ENCODE assay signal across 16 cellular contexts in the genomic region with DNA sequence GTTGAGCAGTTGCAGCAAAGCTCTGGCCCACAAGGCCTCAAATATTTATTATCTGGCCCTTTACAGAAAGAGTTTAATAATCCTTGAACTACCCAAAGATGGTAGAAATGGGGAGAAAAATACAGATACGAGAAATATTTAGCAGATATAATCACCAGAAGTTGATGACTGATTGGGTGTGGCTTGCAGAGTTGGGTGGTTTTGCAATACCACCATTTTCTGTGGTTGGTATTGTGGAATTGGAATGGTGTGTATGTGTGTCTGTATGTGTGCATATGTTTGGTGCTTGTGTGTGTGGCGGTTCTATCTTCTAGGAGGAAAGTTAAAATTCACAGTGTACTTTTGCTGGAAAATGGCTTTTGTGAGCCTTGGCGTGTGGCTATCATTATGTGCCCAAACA.
A peak's percentile ranks its signal among the peaks of the same experiment; 100 is the strongest.
DNase-seq lines count a peak whose midpoint lies in the region; ATAC-seq and TF ChIP-seq lines count a peak whose summit lies in the region.
"Had no signal": no experiment of that assay in that cellular context is flagged by ENCODE, and none has a peak within 500 bp of the region (broad histone marks: within the 10 kb centered on the region; RNA-seq: fewer than 3 reads in every experiment).

No MANE protein-coding gene starts in this region.

- H3K27ac Mint-ChIP-seq in activated CD4-positive, alpha-beta T cell treated with anti-CD3 and anti-CD28 coated beads, Interleukin-2, amount 10 ng/mL, durations not matched to agents 7 days and 5 days: no peak overlapping the region
- H3K27ac Mint-ChIP-seq: CD14-positive monocyte had no signal

- H3K4me1 Mint-ChIP-seq in activated CD4-positive, alpha-beta T cell treated with anti-CD3 and anti-CD28 coated beads, Interleukin-2, amount 10 ng/mL, durations not matched to agents 7 days and 5 days: peaks cover 3% of the 10 kb centered on the region

- CTCF ChIA-PET in BJ (lab: Yijun Ruan, JAX): no interaction called here
- CTCF ChIA-PET in activated CD4-positive, alpha-beta T cell treated with anti-CD3 and anti-CD28 coated beads, Interleukin-2, amount 10 ng/mL, durations not matched to agents 7 days and 5 days (lab: Charles Lee): no interaction called here

- H3K4me3 ChIP-seq in BJ (ENCODE audit: low read depth, low read length) (no peak overlapping the region), astrocyte of the spinal cord (ENCODE audit: low read depth, low read length) (no peak overlapping the region)
- H3K4me3 ChIP-seq: psoas muscle had no signal

- POLR2A ChIA-PET in BJ (lab: Charles Lee): no interaction called here
- POLR2A ChIA-PET in activated CD4-positive, alpha-beta T cell treated with anti-CD3 and anti-CD28 coated beads, Interleukin-2, amount 10 ng/mL, durations not matched to agents 7 days and 5 days (lab: Charles Lee): no interaction called here

- in situ Hi-C loops in astrocyte of the spinal cord (cut with HindIII; ENCODE audit: low sequenced_read_pairs): no loop called here

- TF ChIP-seq CTCF in BJ (IDR thresholded peaks at IDR 0.05; ENCODE audit: insufficient read depth, low read depth, low read length) (no peak), astrocyte of the spinal cord (IDR thresholded peaks at IDR 0.05; ENCODE audit: low read depth, low read length) (no peak)

- no peaks in the 10 kb centered on the region for H3K27me3 ChIP-seq in BJ (ENCODE audit: control insufficient read depth, insufficient read depth, low read length)

- no peak for ATAC-seq in GM21717 (IDR thresholded peaks at IDR 0.05; ENCODE audit: unreplicated experiment)
- ATAC-seq: left ventricle myocardium superior; naive thymus-derived CD4-positive, alpha-beta T cell; psoas muscle had no signal

- no peaks in the 10 kb centered on the region for H3K36me3 ChIP-seq in BJ (ENCODE audit: control insufficient read depth, insufficient read depth, low read length)

- no peaks in the 10 kb centered on the region for H3K36me3 Mint-ChIP-seq in activated CD4-positive, alpha-beta T cell treated with anti-CD3 and anti-CD28 coated beads, Interleukin-2, amount 10 ng/mL, durations not matched to agents 7 days and 5 days (ENCODE audit: low read depth)
- H3K36me3 Mint-ChIP-seq: CD14-positive monocyte; naive thymus-derived CD4-positive, alpha-beta T cell had no signal

- peak; percentile 39 for DNase-seq in BJ (ENCODE audit: low read depth)
- DNase-seq in M059J (ENCODE audit: low read depth): peak; percentile 46
- peak; percentile 28 for DNase-seq in astrocyte of the spinal cord (ENCODE audit: low read depth, low spot score)
- DNase-seq in glomerular visceral epithelial cell (ENCODE audit: extremely low spot score): peak; percentile 25
- no peak for DNase-seq in activated CD4-positive, alpha-beta T cell treated with anti-CD3 and anti-CD28 coated beads, Interleukin-2, amount 10 ng/mL, durations not matched to agents 7 days and 5 days
- DNase-seq in stimulated activated CD4-positive, alpha-beta T cell treated with anti-CD3 and anti-CD28 coated beads, Interleukin-4, amount 100 ng/mL, for 1 hour: no peak
- DNase-seq in DMS153 (lab: John Stamatoyannopoulos, UW): no peak
- DNase-seq: activated CD4-positive, alpha-beta T cell treated with anti-CD3 and anti-CD28 coated beads for 1 hour; activated naive CD4-positive, alpha-beta T cell treated with anti-CD3 and anti-CD28 coated beads, Interleukin-2, amount 50 U/mL, for 16 hours; left ventricle myocardium superior; naive thymus-derived CD4-positive, alpha-beta T cell; NCI-H1694; NCI-H524; psoas muscle had no signal

- H3K27me3 Mint-ChIP-seq in activated CD4-positive, alpha-beta T cell treated with anti-CD3 and anti-CD28 coated beads, Interleukin-2, amount 10 ng/mL, durations not matched to agents 7 days and 5 days: no peaks in the 10 kb centered on the region

- H3K4me3 Mint-ChIP-seq in activated CD4-positive, alpha-beta T cell treated with anti-CD3 and anti-CD28 coated beads, Interleukin-2, amount 10 ng/mL, durations not matched to agents 7 days and 5 days: no peak overlapping the region
- H3K4me3 Mint-ChIP-seq: CD14-positive monocyte; naive thymus-derived CD4-positive, alpha-beta T cell had no signal

- H3K9me3 Mint-ChIP-seq in activated CD4-positive, alpha-beta T cell treated with anti-CD3 and anti-CD28 coated beads, Interleukin-2, amount 10 ng/mL, durations not matched to agents 7 days and 5 days: no peaks in the 10 kb centered on the region

Comparison
In these comparisons a context has a peak if more than half of its experiments do, and no peak if none do; other contexts are left out.
1. DNase-seq: peak in BJ (single experiment), M059J (single experiment), astrocyte of the spinal cord (single experiment) and glomerular visceral epithelial cell (single experiment); none in activated CD4-positive, alpha-beta T cell treated with anti-CD3 and anti-CD28 coated beads, Interleukin-2, amount 10 ng/mL, durations not matched to agents 7 days and 5 days (single experiment), stimulated activated CD4-positive, alpha-beta T cell treated with anti-CD3 and anti-CD28 coated beads, Interleukin-4, amount 100 ng/mL, for 1 hour (single experiment) and DMS153 (single experiment).